In genomic region chr7:151570366-151570915, GRCh38 we compare ENCODE assay signal across 10 cellular contexts. TPM values are rescaled to one million over a fixed set of nuclear protein-coding genes. Genes with fewer than 3 reads are reported as not detected.
A peak's percentile ranks its signal among the peaks of the same experiment; 100 is the strongest.
DNase-seq lines count a peak whose midpoint lies in the region; FAIRE-seq and TF ChIP-seq lines count a peak whose summit lies in the region.
"Had no signal": no experiment of that assay in that cellular context is flagged by ENCODE, and none has a peak within 500 bp of the region (broad histone marks: within the 10 kb centered on the region; RNA-seq: fewer than 3 reads in every experiment).

No MANE protein-coding gene starts in this region.

- TF ChIP-seq CTCF in GM06990 (IDR thresholded peaks at IDR 0.05; ENCODE audit: insufficient read depth, low read length, poor library complexity, severe bottlenecking) (peak; percentile 39), foreskin fibroblast (IDR thresholded peaks at IDR 0.05; ENCODE audit: low read depth, low read length) (peak; percentile 41), stomach (IDR thresholded peaks at IDR 0.05) (peak in 2 of 7 experiments; percentile 19 to 28)

- H3K27ac ChIP-seq in stomach = no peak overlapping the region

- no peak for TF ChIP-seq EP300 in stomach (IDR thresholded peaks at IDR 0.05)

- TF ChIP-seq POLR2A in stomach (IDR thresholded peaks at IDR 0.05) = no peak

- peaks cover 0 to 16% (median 4%) of the 10 kb centered on the region in 4 donors for H3K4me1 ChIP-seq in stomach

- intact Hi-C loops in stomach (cut with DNase I; ENCODE audit: low total_unique reads) = no loop called here

- peak; percentile 99 for FAIRE-seq in A204.1 (lab: Jason Lieb, UNC)

- no peaks in the 10 kb centered on the region for H3K36me3 ChIP-seq in GM06990 (ENCODE audit: control insufficient read depth, insufficient read depth, low read length)
- peaks cover 7 to 57% (median 42%) of the 10 kb centered on the region in 4 donors for H3K36me3 ChIP-seq in stomach

- DNase-seq in GM06990 (ENCODE audit: extremely low read depth, insufficient read length) (no peak), RPMI7951 (ENCODE audit: low read depth) (peak; percentile 17), foreskin fibroblast (peak in 1 of 2 donors; percentile 60), medulla oblongata (ENCODE audit: extremely low spot score) (no peak), stomach (no peak), superior temporal gyrus (ENCODE audit: extremely low spot score) (no peak), NCI-H1930 (lab: John Stamatoyannopoulos, UW) (no peak)
- DNase-seq: aorta, mesendoderm had no signal

- no peaks in the 10 kb centered on the region for H3K27me3 ChIP-seq in GM06990 (replicated peaks; ENCODE audit: control insufficient read depth, insufficient read depth, low read length)
- H3K27me3 ChIP-seq in stomach = no peaks in the 10 kb centered on the region

- H3K4me3 ChIP-seq in GM06990 (replicated peaks; ENCODE audit: low read depth, low read length) (no peak overlapping the region), foreskin fibroblast (ENCODE audit: low read depth in 1 of 2, low read length in 2 of 2) (no peak overlapping the region), stomach (no peak overlapping the region)

- no peaks in the 10 kb centered on the region for H3K9me3 ChIP-seq in stomach

RNA-seq across cellular contexts. Expression of gene RHEB, which starts 50.7 kb away (rescaled TPM):
- total RNA-seq in RPMI7951 (2014; rRNA removed; shearing (Covaris generic)) = 211 and 217 TPM in 2 replicates
- total RNA-seq in stomach = 100 to 1,000 TPM in 1 of 5 donors, 10 to 100 TPM in 4; 18.5 to 141 (median 66.5) TPM
- 100 to 1,000 TPM in 1 of 3 donors, 10 to 100 TPM in 2; 73.2 to 103 (median 95.1) TPM for polyA plus RNA-seq in stomach
